Comparison of ENCODE assay signal across 19 cellular contexts in genomic region chr2:126513033-126513432, GRCh38.
DNase-seq lines count a peak whose midpoint lies in the region; TF ChIP-seq lines count a peak whose summit lies in the region.
"Had no signal": no experiment of that assay in that cellular context is flagged by ENCODE, and none has a peak within 500 bp of the region (broad histone marks: within the 10 kb centered on the region; RNA-seq: fewer than 3 reads in every experiment).

No MANE protein-coding gene starts in this region.

- no peak overlapping the region for H3K27ac Mint-ChIP-seq in osteocyte (ENCODE audit: unreplicated experiment)
- H3K27ac Mint-ChIP-seq: activated CD4-positive, alpha-beta T cell treated with anti-CD3 and anti-CD28 coated beads, Interleukin-2, amount 10 ng/mL, durations not matched to agents 7 days and 5 days; activated naive CD8-positive, alpha-beta T cell treated with anti-CD3 and anti-CD28 coated beads, Interleukin-2, amount 50 U/mL, for 24 hours; H9; T-cell had no signal

- H3K36me3 Mint-ChIP-seq in osteocyte (ENCODE audit: unreplicated experiment): no peaks in the 10 kb centered on the region
- H3K36me3 Mint-ChIP-seq: T-cell had no signal

- no peak overlapping the region for H3K4me3 Mint-ChIP-seq in osteocyte (ENCODE audit: unreplicated experiment)
- H3K4me3 Mint-ChIP-seq: activated CD4-positive, alpha-beta T cell treated with anti-CD3 and anti-CD28 coated beads, Interleukin-2, amount 10 ng/mL, durations not matched to agents 7 days and 5 days; activated naive CD8-positive, alpha-beta T cell treated with anti-CD3 and anti-CD28 coated beads, Interleukin-2, amount 50 U/mL, for 24 hours; H9; T-cell had no signal

- no peaks in the 10 kb centered on the region for H3K9me3 Mint-ChIP-seq in osteocyte (ENCODE audit: unreplicated experiment)
- H3K9me3 Mint-ChIP-seq: activated CD4-positive, alpha-beta T cell treated with anti-CD3 and anti-CD28 coated beads, Interleukin-2, amount 10 ng/mL, durations not matched to agents 7 days and 5 days; T-cell had no signal

- in situ Hi-C loops in ACHN (cut with HindIII; ENCODE audit: low pct_ligation_motif_present, low pct_unique_long_range_greater_than_20kb, low sequenced_read_pairs): no loop called here

- peaks cover 4% of the 10 kb centered on the region for H3K4me1 Mint-ChIP-seq in osteocyte (ENCODE audit: unreplicated experiment)
- H3K4me1 Mint-ChIP-seq: activated CD4-positive, alpha-beta T cell treated with anti-CD3 and anti-CD28 coated beads, Interleukin-2, amount 10 ng/mL, durations not matched to agents 7 days and 5 days; activated naive CD8-positive, alpha-beta T cell treated with anti-CD3 and anti-CD28 coated beads, Interleukin-2, amount 50 U/mL, for 24 hours; T-cell had no signal

- no peaks in the 10 kb centered on the region for H3K27me3 Mint-ChIP-seq in osteocyte (ENCODE audit: unreplicated experiment)
- H3K27me3 Mint-ChIP-seq: activated CD4-positive, alpha-beta T cell treated with anti-CD3 and anti-CD28 coated beads, Interleukin-2, amount 10 ng/mL, durations not matched to agents 7 days and 5 days had no signal

- TF ChIP-seq CTCF in osteocyte (IDR thresholded peaks at IDR 0.05): no peak

- DNase-seq in ACHN: peak; percentile 24
- DNase-seq in HT1080 (ENCODE audit: low read depth): peak; percentile 88
- DNase-seq in amniotic epithelial cell (ENCODE audit: low read depth): peak; percentile 14
- peak; percentile 81 for DNase-seq in kidney tubule cell (ENCODE audit: low spot score)
- DNase-seq in osteocyte (ENCODE audit: extremely low spot score, unreplicated experiment): no peak
- no peak for DNase-seq in RPMI8226
- DNase-seq in NCI-H345 treated with DMSO at 0.1 percent for 48 hours (lab: John Stamatoyannopoulos, UW; ENCODE audit: unreplicated experiment): no peak
- DNase-seq in NCI-H524 (lab: John Stamatoyannopoulos, UW): no peak
- DNase-seq: activated CD4-positive, alpha-beta T cell treated with anti-CD3 and anti-CD28 coated beads, Interleukin-2, amount 10 ng/mL, durations not matched to agents 7 days and 5 days; activated naive CD8-positive, alpha-beta T cell treated with anti-CD3 and anti-CD28 coated beads, Interleukin-2, amount 50 U/mL, for 24 hours; heart right ventricle; mammary epithelial cell; NCI-H1417 treated with DMSO at 0.1 percent for 48 hours; NCI-H69; occipital lobe; SIG-M5; stimulated activated CD4-positive, alpha-beta T cell treated with anti-CD3 and anti-CD28 coated beads, Interleukin-12 subunit alpha, Interleukin-12 subunit beta, amount 100 ng/mL, for 4 hours; T-cell had no signal

Comparison
In these comparisons a context has a peak if more than half of its experiments do, and no peak if none do; other contexts are left out.
1. DNase-seq: peak in ACHN (single experiment), HT1080 (single experiment), amniotic epithelial cell (single experiment) and kidney tubule cell (single experiment); none in osteocyte (single experiment), RPMI8226 (single experiment), NCI-H345 treated with DMSO at 0.1 percent for 48 hours (single experiment) and NCI-H524 (0 of 2).